8 cellular contexts compared by ENCODE assay signal in genomic region chr3:184155644-184156521, GRCh38. TPM values are rescaled to one million over a fixed set of nuclear protein-coding genes. Genes with fewer than 3 reads are reported as not detected.
A peak's percentile ranks its signal among the peaks of the same experiment; 100 is the strongest.
DNase-seq lines count a peak whose midpoint lies in the region; ATAC-seq and TF ChIP-seq lines count a peak whose summit lies in the region.

No MANE protein-coding gene starts in this region.

- H3K4me1 ChIP-seq in ACC112 (ENCODE audit: control insufficient read depth, insufficient read depth, low read length, unreplicated experiment) (peaks cover 19% of the 10 kb centered on the region), smooth muscle cell (ENCODE audit: low read depth) (peaks cover 21% of the 10 kb centered on the region)

- no peak for TF ChIP-seq CTCF in SU-DHL-6 (IDR thresholded peaks at IDR 0.05; ENCODE audit: insufficient read depth, low read length, poor library complexity, severe bottlenecking)
- TF ChIP-seq CTCF in astrocyte of the cerebellum (IDR thresholded peaks at IDR 0.05; ENCODE audit: low read depth, low read length, missing control alignments): no peak
- TF ChIP-seq CTCF in smooth muscle cell (IDR thresholded peaks at IDR 0.05; ENCODE audit: borderline replicate concordance, insufficient read depth, poor library complexity, severe bottlenecking): no peak

- H3K4me2 ChIP-seq in SU-DHL-6 (ENCODE audit: low read depth, low read length, poor library complexity, severe bottlenecking): peak overlapping the region; percentile 90
- H3K4me2 ChIP-seq in smooth muscle cell: peak overlapping the region; percentile 87

- no peak for DNase-seq in astrocyte of the cerebellum (ENCODE audit: low read depth)
- peak; percentile 41 for DNase-seq in smooth muscle cell (lab: John Stamatoyannopoulos, UW; ENCODE audit: unreplicated experiment)
- no peak for DNase-seq in H4 (ENCODE audit: low spot score)

- no peaks in the 10 kb centered on the region for H3K9me2 ChIP-seq in SU-DHL-6 (replicated peaks; ENCODE audit: insufficient read depth, low read length)

- 2% methylated on average over 46 of the region's 47 CpGs for WGBS in smooth muscle cell (ENCODE audit: low lambda C conversion rate)

- H3K36me3 ChIP-seq in ACC112 (ENCODE audit: insufficient read depth, low read length) (no peaks in the 10 kb centered on the region), SU-DHL-6 (ENCODE audit: low read length) (no peaks in the 10 kb centered on the region), smooth muscle cell (ENCODE audit: low read depth) (no peaks in the 10 kb centered on the region)

- no peaks in the 10 kb centered on the region for H4K20me1 ChIP-seq in SU-DHL-6 (ENCODE audit: low read depth, low read length)
- H4K20me1 ChIP-seq in smooth muscle cell (ENCODE audit: low read depth): peaks cover 52% of the 10 kb centered on the region

- H3K27me3 ChIP-seq in ACC112 (ENCODE audit: insufficient read depth, low read length) (no peaks in the 10 kb centered on the region), SU-DHL-6 (ENCODE audit: low read length) (no peaks in the 10 kb centered on the region), smooth muscle cell (ENCODE audit: low read depth) (no peaks in the 10 kb centered on the region)

- H2AFZ ChIP-seq in ACC112 (ENCODE audit: low read length, unreplicated experiment): peak overlapping the region; percentile 39
- peak overlapping the region; percentile 60 for H2AFZ ChIP-seq in SU-DHL-6 (ENCODE audit: low read depth, low read length, severe bottlenecking)
- peak overlapping the region; percentile 38 for H2AFZ ChIP-seq in smooth muscle cell (ENCODE audit: low read depth)

- H3K79me2 ChIP-seq in ACC112 (ENCODE audit: control insufficient read depth, insufficient read depth, low read length, unreplicated experiment): peaks cover 54% of the 10 kb centered on the region
- peaks cover 39% of the 10 kb centered on the region for H3K79me2 ChIP-seq in SU-DHL-6 (ENCODE audit: insufficient read depth, low read length)
- H3K79me2 ChIP-seq in smooth muscle cell (ENCODE audit: low read depth): peaks cover 52% of the 10 kb centered on the region

- in situ Hi-C loops in astrocyte of the cerebellum (cut with HindIII; ENCODE audit: low sequenced_read_pairs): no loop called here

- H3K9me3 ChIP-seq in SU-DHL-6 (ENCODE audit: insufficient read depth, low read length): no peaks in the 10 kb centered on the region
- no peaks in the 10 kb centered on the region for H3K9me3 ChIP-seq in iPS-18c (ENCODE audit: control insufficient read depth, insufficient read depth, low read length)
- H3K9me3 ChIP-seq in smooth muscle cell (replicated peaks; ENCODE audit: low read depth): no peaks in the 10 kb centered on the region

- H3K4me3 ChIP-seq in ACC112 (ENCODE audit: low read depth, low read length) (peak overlapping the region; percentile 97), SU-DHL-6 (ENCODE audit: insufficient read depth, low read length, poor library complexity, severe bottlenecking) (peak overlapping the region; percentile 67), astrocyte of the cerebellum (ENCODE audit: low read depth, low read length) (peak overlapping the region; percentile 84), iPS-18c (ENCODE audit: insufficient read depth, low read depth, low read length) (peak overlapping the region; percentile 89), smooth muscle cell (peak overlapping the region; percentile 96)

- H3F3A ChIP-seq in SU-DHL-6 (ENCODE audit: insufficient read depth) (peaks cover 14% of the 10 kb centered on the region), smooth muscle cell (ENCODE audit: low read depth) (peaks cover 15% of the 10 kb centered on the region)

- H3K9ac ChIP-seq in SU-DHL-6 (ENCODE audit: low read length): peak overlapping the region; percentile 71
- H3K9ac ChIP-seq in smooth muscle cell (ENCODE audit: low read depth): peak overlapping the region; percentile 89

- H3K27ac ChIP-seq in ACC112 (ENCODE audit: low read depth, low read length): peak overlapping the region; percentile 68
- 0 out of 2 replicates have a peak overlapping the region, but pooled peaks have one; percentile 2 for H3K27ac ChIP-seq in SU-DHL-6 (ENCODE audit: low read depth, low read length)
- peak overlapping the region; percentile 63 for H3K27ac ChIP-seq in smooth muscle cell (ENCODE audit: low read depth)

- ATAC-seq in GM18868 (IDR thresholded peaks at IDR 0.05; ENCODE audit: unreplicated experiment) (peak; percentile 20), HG03103 (IDR thresholded peaks at IDR 0.05; ENCODE audit: low read depth, unreplicated experiment) (peak; percentile 8)

RNA-seq across cellular contexts. Expression of gene DVL3, which starts 0.7 kb away (rescaled TPM):
- 40.2 and 42.5 TPM in 2 replicates for total RNA-seq in smooth muscle cell
- 87.7 and 122 TPM in 2 replicates for polyA plus RNA-seq in smooth muscle cell
- 15.8 and 17.6 TPM in 2 replicates for total RNA-seq in H4 (2014; rRNA removed; shearing (Covaris generic))

RNA-seq across cellular contexts. Expression of gene AP2M1, which starts 18.8 kb away (rescaled TPM):
- 444 and 464 TPM in 2 replicates for total RNA-seq in smooth muscle cell
- 772 and 784 TPM in 2 replicates for polyA plus RNA-seq in smooth muscle cell
- 766 and 810 TPM in 2 replicates for total RNA-seq in H4 (2014; rRNA removed; shearing (Covaris generic))

RNA-seq across cellular contexts. Expression of gene EIF2B5, which starts 20.7 kb away (rescaled TPM):
- total RNA-seq in smooth muscle cell: 23.5 and 25.3 TPM in 2 replicates
- 32.3 and 50.4 TPM in 2 replicates for polyA plus RNA-seq in smooth muscle cell
- 60.7 and 70.1 TPM in 2 replicates for total RNA-seq in H4 (2014; rRNA removed; shearing (Covaris generic))

RNA-seq across cellular contexts. Expression of gene ABCF3, which starts 30.1 kb away (rescaled TPM):
- total RNA-seq in smooth muscle cell: 34.6 and 40.4 TPM in 2 replicates
- polyA plus RNA-seq in smooth muscle cell: 46.3 and 69.1 TPM in 2 replicates
- 18.5 and 36.8 TPM in 2 replicates for total RNA-seq in H4 (2014; rRNA removed; shearing (Covaris generic))

RNA-seq across cellular contexts. Expression of gene HTR3E, which starts 59.0 kb away (rescaled TPM):
- total RNA-seq in smooth muscle cell: not detected in 2 replicates
- not detected in 2 replicates for polyA plus RNA-seq in smooth muscle cell
- total RNA-seq in H4 (2014; rRNA removed; shearing (Covaris generic)): not detected in 2 replicates

Comparison
In these comparisons a context has a peak if more than half of its experiments do, and no peak if none do; other contexts are left out.
1. H3K27ac ChIP-seq: peak in every context shown above with its lines; median percentile 68 in ACC112; 63 in smooth muscle cell; 2 in SU-DHL-6.